13 cellular contexts compared by ENCODE assay signal in the genomic region with DNA sequence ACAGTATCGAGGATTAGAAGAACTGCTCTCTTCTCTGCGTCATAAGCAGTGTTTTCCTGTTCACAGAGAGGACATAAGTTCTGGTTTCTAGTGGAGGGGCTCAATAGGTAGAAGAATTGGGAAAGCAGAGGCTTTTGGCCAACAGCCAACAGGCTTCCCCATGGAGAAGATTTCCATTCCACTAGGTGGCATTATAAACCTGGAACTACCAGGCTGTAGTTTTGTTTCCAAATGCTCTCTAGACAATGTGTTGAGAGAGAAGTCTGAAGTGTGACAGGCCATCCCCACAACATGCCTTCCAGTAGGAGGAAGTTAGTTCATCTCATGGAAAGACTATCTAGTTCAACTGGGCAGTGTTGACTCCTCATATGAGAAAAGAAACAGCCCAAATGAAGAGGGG.
A peak's percentile ranks its signal among the peaks of the same experiment; 100 is the strongest.
DNase-seq lines count a peak whose midpoint lies in the region; ATAC-seq and TF ChIP-seq lines count a peak whose summit lies in the region.
"Had no signal": no experiment of that assay in that cellular context is flagged by ENCODE, and none has a peak within 500 bp of the region (broad histone marks: within the 10 kb centered on the region; RNA-seq: fewer than 3 reads in every experiment).

No MANE protein-coding gene starts in this region.

- H3K4me3 ChIP-seq in breast epithelium (no peak overlapping the region), stomach (no peak overlapping the region)
- H3K4me3 ChIP-seq: upper lobe of right lung had no signal

- no peaks in the 10 kb centered on the region for H3K27me3 ChIP-seq in breast epithelium
- H3K27me3 ChIP-seq in stomach, result no peaks in the 10 kb centered on the region
- H3K27me3 ChIP-seq: upper lobe of right lung had no signal

- intact Hi-C loops in MCF 10A (cut with micrococcal nuclease) (loop anchor here (1.0 kb wide), 1 partner anchor 126 kb away; no protein-coding TSS in a partner anchor), breast epithelium (cut with DNase I; ENCODE audit: low total_unique reads) (no loop called here), stomach (cut with DNase I; ENCODE audit: low total_unique reads) (no loop called here)

- peaks cover 8% of the 10 kb centered on the region for H3K9me3 Mint-ChIP-seq in MCF 10A (ENCODE audit: unreplicated experiment)

- no peak for TF ChIP-seq EP300 in stomach (IDR thresholded peaks at IDR 0.05)

- 91 to 100% (median 96%) methylated on average over 2 of the region's 2 CpGs for WGBS in stomach, 5 donors

- H3K4me1 ChIP-seq in breast epithelium (no peaks in the 10 kb centered on the region), stomach (no peaks in the 10 kb centered on the region)
- H3K4me1 ChIP-seq: upper lobe of right lung had no signal

- H3K4me1 Mint-ChIP-seq in MCF 10A (ENCODE audit: insufficient read depth, unreplicated experiment), result no peaks in the 10 kb centered on the region

- no peak for ATAC-seq in HG03108 (IDR thresholded peaks at IDR 0.05; ENCODE audit: unreplicated experiment)
- ATAC-seq: activated CD4-positive, CD25-positive, alpha-beta regulatory T cell treated with anti-CD3 and anti-CD28 coated beads, Interleukin-2, amount 50 U/mL, for 24 hours; upper lobe of right lung had no signal

- H3K36me3 Mint-ChIP-seq in MCF 10A (ENCODE audit: insufficient read depth, unreplicated experiment), result no peaks in the 10 kb centered on the region

- H3K4me3 Mint-ChIP-seq in MCF 10A (ENCODE audit: unreplicated experiment), result no peak overlapping the region

- H3K9me3 ChIP-seq in breast epithelium (peaks cover 4 to 8% of the 10 kb centered on the region in 2 donors), stomach (peaks cover 0 to 11% (median 0%) of the 10 kb centered on the region in 4 donors)
- H3K9me3 ChIP-seq: upper lobe of right lung had no signal

- no TSS peak for BruUV-seq in MCF 10A (replicated peaks; lab: Mats Ljungman, UMichigan)

- no peaks in the 10 kb centered on the region for H3K27me3 Mint-ChIP-seq in MCF 10A (ENCODE audit: insufficient read depth, unreplicated experiment)

- TF ChIP-seq CTCF in MCF 10A (IDR thresholded peaks at IDR 0.05; ENCODE audit: unreplicated experiment), result peak; percentile 16
- no peak for TF ChIP-seq CTCF in breast epithelium (IDR thresholded peaks at IDR 0.05)
- peak in 3 of 7 experiments; percentile 13 to 33 (median 32) for TF ChIP-seq CTCF in stomach (IDR thresholded peaks at IDR 0.05)

- no peak overlapping the region for H3K27ac Mint-ChIP-seq in MCF 10A (ENCODE audit: low read depth, unreplicated experiment)

- DNase-seq in MCF 10A (ENCODE audit: unreplicated experiment) (peak; percentile 71), breast epithelium (ENCODE audit: low spot score in 2 of 2) (no peak), NCI-H460 (ENCODE audit: extremely low read depth, low read depth) (peak; percentile 31), dermis blood vessel endothelial cell (peak; percentile 48), stomach (peak; percentile 51), retina (no peak), AG20443 (ENCODE audit: low spot score) (no peak)
- DNase-seq: activated T-cell treated with anti-CD3 and anti-CD28 coated beads, Interleukin-2, amount 50 U/mL, for 48 hours; AML-193; NCI-H187; upper lobe of right lung had no signal

- H3K27ac ChIP-seq in breast epithelium, result no peak overlapping the region
- no peak overlapping the region for H3K27ac ChIP-seq in stomach
- H3K27ac ChIP-seq: upper lobe of right lung had no signal

- H3K36me3 ChIP-seq in breast epithelium (no peaks in the 10 kb centered on the region), stomach (no peaks in the 10 kb centered on the region)
- H3K36me3 ChIP-seq: upper lobe of right lung had no signal

- POLR2A ChIA-PET in MCF 10A (lab: Yijun Ruan, JAX), result no interaction called here

- TF ChIP-seq POLR2A in breast epithelium (IDR thresholded peaks at IDR 0.05) (no peak), stomach (IDR thresholded peaks at IDR 0.05) (no peak)

- CTCF ChIA-PET in MCF 10A (lab: Yijun Ruan, JAX), result interaction anchor here (0.6 to 0.7 kb wide), 2 partner anchors 94 to 138 kb away, joined by 3 read pairs; no protein-coding TSS in a partner anchor

Comparison
In these comparisons a context has a peak if more than half of its experiments do, and no peak if none do; other contexts are left out.
1. DNase-seq: peak in MCF 10A (single experiment), NCI-H460 (single experiment), dermis blood vessel endothelial cell (single experiment) and stomach (single experiment); none in breast epithelium (0 of 2), retina (single experiment) and AG20443 (single experiment).